8 cellular contexts compared by ENCODE assay signal in genomic region chr11:10308208-10308954, GRCh38. TPM values are rescaled to one million over a fixed set of nuclear protein-coding genes. Genes with fewer than 3 reads are reported as not detected.
DNase-seq lines count a peak whose midpoint lies in the region; ATAC-seq and TF ChIP-seq lines count a peak whose summit lies in the region.

No MANE protein-coding gene starts in this region.

- WGBS in mesodermal cell (ENCODE audit: insufficient coverage in 2 of 2), 2 experiments, result 11 to 22% methylated on average over 8 to 12 of the region's 16 CpGs

- H3K4me3 ChIP-seq in AG04449 (ENCODE audit: low read depth, low read length) (peak overlapping the region; percentile 100), brain microvascular endothelial cell (ENCODE audit: low read depth, low read length) (peak overlapping the region; percentile 95), mesodermal cell (ENCODE audit: extremely low read depth, insufficient read depth, low read length, poor library complexity, severe bottlenecking) (peak overlapping the region; percentile 54)

- CTCF ChIA-PET in AG04449 (lab: Yijun Ruan, JAX), result interaction anchor here (0.6 to 5.2 kb wide), 11 partner anchors 10 to 432 kb away, joined by 3 to 38 read pairs (median 4); no protein-coding TSS in a partner anchor

- peak; percentile 39 for TF ChIP-seq CTCF in AG04449 (IDR thresholded peaks at IDR 0.05; ENCODE audit: insufficient read depth, low read length, missing control alignments)
- no peak for TF ChIP-seq CTCF in brain microvascular endothelial cell (IDR thresholded peaks at IDR 0.05; ENCODE audit: low read depth, low read length, missing control alignments)

- in situ Hi-C loops in brain microvascular endothelial cell (cut with HindIII; ENCODE audit: low pct_ligation_motif_present, low sequenced_read_pairs), result loop anchor here (25.0 kb wide), 1 partner anchor 321 kb away; no protein-coding TSS in a partner anchor

- H3K36me3 ChIP-seq in brain microvascular endothelial cell (replicated peaks) (peaks cover 20% of the 10 kb centered on the region), mesodermal cell (ENCODE audit: control insufficient read depth, insufficient read depth, low read length) (no peaks in the 10 kb centered on the region)

- peaks cover 13% of the 10 kb centered on the region for H3K4me1 ChIP-seq in mesodermal cell (ENCODE audit: control insufficient read depth, insufficient read depth, low read length, poor library complexity, severe bottlenecking)

- ATAC-seq in GM21717 (IDR thresholded peaks at IDR 0.05; ENCODE audit: unreplicated experiment) (no peak), GM18868 (IDR thresholded peaks at IDR 0.05; ENCODE audit: unreplicated experiment) (no peak)

- POLR2A ChIA-PET in AG04449 (lab: Yijun Ruan, JAX), result interaction anchor here (0.7 to 3.7 kb wide), 16 partner anchors 9 to 848 kb away, joined by 3 to 24 read pairs (median 4); partner anchors contain the start of genes CTR9 and ZNF143

- H3K27ac ChIP-seq in brain microvascular endothelial cell, result peak overlapping the region; percentile 62
- peak overlapping the region; percentile 49 for H3K27ac ChIP-seq in mesodermal cell (ENCODE audit: low read depth, low read length, severe bottlenecking)

- no peak for DNase-seq in AG04449 (ENCODE audit: low read depth, low spot score)
- DNase-seq in HS-5 (ENCODE audit: low read depth), result peak; percentile 87
- DNase-seq in brain microvascular endothelial cell, result no peak
- DNase-seq in NCI-H748 (lab: John Stamatoyannopoulos, UW; ENCODE audit: unreplicated experiment), result no peak
- no peak for DNase-seq in SIG-M5 treated with dmso at 0.1 percent for 504 hours (lab: John Stamatoyannopoulos, UW; ENCODE audit: unreplicated experiment)

- H3K27me3 ChIP-seq in brain microvascular endothelial cell (replicated peaks), result no peaks in the 10 kb centered on the region

- no peaks in the 10 kb centered on the region for H3K9me3 ChIP-seq in mesodermal cell (ENCODE audit: control insufficient read depth, low read length)

RNA-seq across cellular contexts. Expression of gene ADM, which starts 3.5 kb away (rescaled TPM):
- polyA plus RNA-seq in mesodermal cell (2013, experiment 1 of 2), result 7.7 TPM
- polyA plus RNA-seq in mesodermal cell (2013, experiment 2 of 2), result 7.3 TPM

RNA-seq across cellular contexts. Expression of gene SBF2, which starts 14.4 kb away (rescaled TPM):
- 34.6 TPM for polyA plus RNA-seq in mesodermal cell (2013, experiment 1 of 2)
- polyA plus RNA-seq in mesodermal cell (2013, experiment 2 of 2), result 28.7 TPM
